27 cellular contexts compared by ENCODE assay signal in genomic region chr11:16179668-16180067, GRCh38.
"Had no signal": no experiment of that assay in that cellular context is flagged by ENCODE, and none has a peak within 500 bp of the region (broad histone marks: within the 10 kb centered on the region; RNA-seq: fewer than 3 reads in every experiment).

No MANE protein-coding gene starts in this region.

- H3K9me3 ChIP-seq: colonic mucosa, esophagus muscularis mucosa, gastroesophageal sphincter, spleen, thoracic aorta, vagina had no signal

- H3K4me1 Mint-ChIP-seq: activated naive CD8-positive, alpha-beta T cell treated with anti-CD3 and anti-CD28 coated beads, Interleukin-2, amount 10 ng/mL, durations not matched to agents 7 days and 5 days had no signal

- DNase-seq: activated CD4-positive, alpha-beta T cell treated with anti-CD3 and anti-CD28 coated beads, Interleukin-2, amount 50 U/mL, for 48 hours; activated CD8-positive, alpha-beta memory T cell treated with anti-CD3 and anti-CD28 coated beads, Interleukin-2, amount 50 U/mL, for 48 hours; activated effector memory CD4-positive, alpha-beta T cell treated with Interleukin-2 at 50 U/mL for 16 hours; activated naive CD4-positive, alpha-beta T cell treated with anti-CD3 and anti-CD28 coated beads for 36 hours; activated naive CD8-positive, alpha-beta T cell treated with anti-CD3 and anti-CD28 coated beads, Interleukin-2, amount 10 ng/mL, durations not matched to agents 7 days and 5 days; activated T-cell treated with anti-CD3 and anti-CD28 coated beads, Interleukin-2, amount 50 U/mL, for 4 hours; amygdala; colonic mucosa; dorsolateral prefrontal cortex; effector memory CD8-positive, alpha-beta T cell; head of caudate nucleus; hypothalamus; left ventricle myocardium superior; mammary epithelial cell; spleen; stimulated activated CD4-positive, alpha-beta T cell treated with anti-CD3 and anti-CD28 coated beads, Interleukin-4, amount 100 ng/mL, for 1 hour; stimulated activated naive CD4-positive, alpha-beta T cell; WERI-Rb-1 had no signal

- H3K27ac Mint-ChIP-seq: activated naive CD4-positive, alpha-beta T cell treated with anti-CD3 and anti-CD28 coated beads for 36 hours; activated naive CD8-positive, alpha-beta T cell treated with anti-CD3 and anti-CD28 coated beads, Interleukin-2, amount 10 ng/mL, durations not matched to agents 7 days and 5 days; effector memory CD8-positive, alpha-beta T cell; mesothelial cell of epicardium; natural killer cell treated with Interleukin-12 subunit alpha and Interleukin-12 subunit beta and Interleukin-15 and Interleukin-18, amount 100 ng/mL, for 72 hours; T-helper 2 cell treated with Interferon-gamma antibody and Interleukin-4, amounts not matched to agents 5 μg/mL and 100 μg/mL, for 36 hours; type B pancreatic cell had no signal

- H3K27me3 Mint-ChIP-seq: activated naive CD8-positive, alpha-beta T cell treated with anti-CD3 and anti-CD28 coated beads, Interleukin-2, amount 10 ng/mL, durations not matched to agents 7 days and 5 days; effector memory CD8-positive, alpha-beta T cell; natural killer cell treated with Interleukin-12 subunit alpha and Interleukin-12 subunit beta and Interleukin-15 and Interleukin-18, amount 100 ng/mL, for 72 hours; type B pancreatic cell had no signal

- H3K9me3 Mint-ChIP-seq: activated naive CD4-positive, alpha-beta T cell treated with anti-CD3 and anti-CD28 coated beads for 36 hours; activated naive CD8-positive, alpha-beta T cell treated with anti-CD3 and anti-CD28 coated beads, Interleukin-2, amount 10 ng/mL, durations not matched to agents 7 days and 5 days; effector memory CD8-positive, alpha-beta T cell; mesothelial cell of epicardium; natural killer cell treated with Interleukin-12 subunit alpha and Interleukin-12 subunit beta and Interleukin-15 and Interleukin-18, amount 100 ng/mL, for 72 hours; T-helper 2 cell treated with Interferon-gamma antibody and Interleukin-4, amounts not matched to agents 5 μg/mL and 100 μg/mL, for 36 hours; type B pancreatic cell had no signal

- H3K27ac ChIP-seq: colonic mucosa, dorsolateral prefrontal cortex, esophagus muscularis mucosa, gastroesophageal sphincter, spleen, thoracic aorta, vagina, WERI-Rb-1 had no signal

- H3K36me3 ChIP-seq: colonic mucosa, esophagus muscularis mucosa, gastroesophageal sphincter, spleen, thoracic aorta, vagina, WERI-Rb-1 had no signal

- H3K4me3 ChIP-seq: colonic mucosa, dorsolateral prefrontal cortex, esophagus muscularis mucosa, gastroesophageal sphincter, spleen, thoracic aorta, vagina had no signal

- H3K4me1 ChIP-seq: colonic mucosa, esophagus muscularis mucosa, gastroesophageal sphincter, spleen, vagina had no signal

- H3K27me3 ChIP-seq: colonic mucosa, esophagus muscularis mucosa, gastroesophageal sphincter, spleen, vagina had no signal

- H3K4me3 Mint-ChIP-seq: activated naive CD4-positive, alpha-beta T cell treated with anti-CD3 and anti-CD28 coated beads for 36 hours; activated naive CD8-positive, alpha-beta T cell treated with anti-CD3 and anti-CD28 coated beads, Interleukin-2, amount 10 ng/mL, durations not matched to agents 7 days and 5 days; activated T-cell treated with anti-CD3 and anti-CD28 coated beads, Interleukin-2, amount 50 U/mL, for 4 hours; effector memory CD8-positive, alpha-beta T cell; mesothelial cell of epicardium; natural killer cell treated with Interleukin-12 subunit alpha and Interleukin-12 subunit beta and Interleukin-15 and Interleukin-18, amount 100 ng/mL, for 72 hours; T-helper 2 cell treated with Interferon-gamma antibody and Interleukin-4, amounts not matched to agents 5 μg/mL and 100 μg/mL, for 36 hours; type B pancreatic cell had no signal

- ATAC-seq: activated T-cell treated with anti-CD3 and anti-CD28 coated beads, Interleukin-2, amount 50 U/mL, for 4 hours; effector memory CD8-positive, alpha-beta T cell; gastroesophageal sphincter; left ventricle myocardium superior; natural killer cell treated with Interleukin-12 subunit alpha and Interleukin-12 subunit beta and Interleukin-15 and Interleukin-18, amount 100 ng/mL, for 72 hours; sciatic nerve had no signal

- H3K36me3 Mint-ChIP-seq: activated naive CD8-positive, alpha-beta T cell treated with anti-CD3 and anti-CD28 coated beads, Interleukin-2, amount 10 ng/mL, durations not matched to agents 7 days and 5 days; mesothelial cell of epicardium; natural killer cell treated with Interleukin-12 subunit alpha and Interleukin-12 subunit beta and Interleukin-15 and Interleukin-18, amount 100 ng/mL, for 72 hours; type B pancreatic cell had no signal
